In genomic region chr2:98468621-98469236, GRCh38 we compare ENCODE assay signal across 1 cellular context.
TF ChIP-seq lines count a peak whose summit lies in the region.

No MANE protein-coding gene starts in this region.

TF ChIP-seq in GM23338, 12 proteins besides CTCF, POLR2A, EP300 and RAD21 (continued from another document):
- TF ChIP-seq ZNF462 (CRISPR knock-in tag; IDR thresholded peaks at IDR 0.05) = no peak
- TF ChIP-seq ETS1 (IDR thresholded peaks at IDR 0.05) = no peak
- no peak for TF ChIP-seq JUNB (IDR thresholded peaks at IDR 0.05; ENCODE audit: unreplicated experiment)
- TF ChIP-seq POLR2AphosphoS5 (IDR thresholded peaks at IDR 0.05; ENCODE audit: low read depth) = no peak
- no peak for TF ChIP-seq EZH2 (IDR thresholded peaks at IDR 0.05; ENCODE audit: low read depth, unreplicated experiment)
- TF ChIP-seq STAT1 (IDR thresholded peaks at IDR 0.05; ENCODE audit: unreplicated experiment) = no peak
- TF ChIP-seq NANOG (IDR thresholded peaks at IDR 0.05; ENCODE audit: borderline replicate concordance) = no peak
- TF ChIP-seq ZNF114 (CRISPR knock-in tag; IDR thresholded peaks at IDR 0.05) = no peak
- TF ChIP-seq CREB1 (CRISPR knock-in tag; IDR thresholded peaks at IDR 0.05; ENCODE audit: low read depth) = no peak
- TF ChIP-seq ZNF331 (CRISPR knock-in tag; IDR thresholded peaks at IDR 0.05; ENCODE audit: low read depth) = no peak
